In the genomic region with DNA sequence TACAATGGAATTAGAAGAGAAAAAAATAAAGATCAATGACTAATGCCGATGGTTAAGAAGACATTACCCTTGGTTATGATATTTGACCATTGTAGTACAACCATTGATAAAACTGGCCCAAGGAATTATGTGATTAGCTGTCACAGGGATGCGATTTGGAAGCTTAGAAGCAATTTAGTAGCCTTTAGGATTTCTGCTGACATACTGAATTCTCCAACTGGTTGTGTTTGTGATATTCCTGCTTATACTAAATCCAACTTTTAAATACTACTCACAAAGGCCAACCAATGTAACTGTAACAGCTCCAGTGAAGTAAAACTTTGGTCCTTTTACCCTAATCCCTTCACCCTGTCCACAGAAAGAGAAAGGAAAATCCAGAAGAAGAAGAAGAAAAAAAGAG, we compare ENCODE assay signal across 21 cellular contexts. TPM values are rescaled to one million over a fixed set of nuclear protein-coding genes. Genes with fewer than 3 reads are reported as not detected.
"Had no signal": no experiment of that assay in that cellular context is flagged by ENCODE, and none has a peak within 500 bp of the region (broad histone marks: within the 10 kb centered on the region; RNA-seq: fewer than 3 reads in every experiment).

No MANE protein-coding gene starts in this region.

- H2AFZ ChIP-seq: parathyroid adenoma had no signal

- H3K4me3 Mint-ChIP-seq: memory B cell, mesothelial cell of epicardium, natural killer cell, neural crest cell had no signal

- FAIRE-seq: kidney had no signal

- ATAC-seq: foreskin keratinocyte, left cardiac atrium, lower lobe of right lung, natural killer cell had no signal

- H3K79me2 ChIP-seq: parathyroid adenoma had no signal

- H3K9me3 Mint-ChIP-seq: memory B cell, natural killer cell had no signal

- H3K9ac ChIP-seq: parathyroid adenoma had no signal

- H3K9me3 ChIP-seq: left ventricle myocardium inferior, lower lobe of right lung, sigmoid colon, stomach, thoracic aorta, transverse colon had no signal

- H3K4me1 ChIP-seq: left ventricle myocardium inferior, lower lobe of right lung, parathyroid adenoma, sigmoid colon had no signal

- H3K27me3 ChIP-seq: foreskin keratinocyte, sigmoid colon, stomach, transverse colon had no signal

- H3K36me3 Mint-ChIP-seq: mesothelial cell of epicardium, natural killer cell had no signal

- H3K27ac ChIP-seq: foreskin keratinocyte, left ventricle myocardium inferior, lower lobe of right lung, parathyroid adenoma, sigmoid colon, skin epidermis, stomach, thoracic aorta, transverse colon had no signal

- H3K27me3 Mint-ChIP-seq: memory B cell had no signal

- H3K4me1 Mint-ChIP-seq: mesothelial cell of epicardium, natural killer cell, neural crest cell had no signal

- H3K4me3 ChIP-seq: left ventricle myocardium inferior, lower lobe of right lung, sigmoid colon, skin epidermis, stomach, thoracic aorta, transverse colon had no signal

- H3K36me3 ChIP-seq: sigmoid colon, thoracic aorta, transverse colon had no signal

- DNase-seq: cortex of kidney; erythroblast; foreskin keratinocyte; kidney; left cardiac atrium; left ventricle myocardium inferior; lower lobe of right lung; natural killer cell; occipital lobe; sigmoid colon; stimulated activated CD4-positive, alpha-beta T cell treated with anti-CD3 and anti-CD28 coated beads, Interleukin-2, amount 100 ng/mL, for 24 hours; stimulated activated naive CD4-positive, alpha-beta T cell; stomach; substantia nigra; transverse colon had no signal

- H3K27ac Mint-ChIP-seq: memory B cell, mesothelial cell of epicardium, natural killer cell had no signal

RNA-seq across cellular contexts. Expression of a gene that starts 31.4 kb away (rescaled TPM):
- total RNA-seq: foreskin keratinocyte had no signal
- polyA plus RNA-seq: foreskin keratinocyte had no signal
